ENCODE assay signal across 10 cellular contexts in the genomic region with DNA sequence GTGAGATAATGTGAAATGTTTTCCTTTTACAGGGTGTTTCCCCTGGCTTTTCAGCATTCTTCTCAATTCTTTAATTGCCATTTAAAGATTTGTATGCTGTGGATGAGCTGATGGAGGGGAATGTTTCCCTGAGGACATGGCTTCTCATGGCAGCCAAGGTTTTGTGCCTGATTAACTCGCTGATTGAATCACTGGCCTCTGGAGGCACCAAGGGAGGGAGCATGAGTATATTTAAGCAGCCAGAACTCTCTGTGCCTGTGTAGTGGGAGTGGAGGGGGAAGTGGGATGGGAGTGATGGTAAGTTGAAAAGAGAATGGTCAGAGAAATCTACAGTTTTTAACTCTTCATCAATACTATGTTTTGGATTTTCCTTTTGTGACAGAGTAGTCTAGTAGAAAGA.
A peak's percentile ranks its signal among the peaks of the same experiment; 100 is the strongest.
DNase-seq lines count a peak whose midpoint lies in the region; ATAC-seq and TF ChIP-seq lines count a peak whose summit lies in the region.
"Had no signal": no experiment of that assay in that cellular context is flagged by ENCODE, and none has a peak within 500 bp of the region (broad histone marks: within the 10 kb centered on the region; RNA-seq: fewer than 3 reads in every experiment).

No MANE protein-coding gene starts in this region.

- peaks cover 36% of the 10 kb centered on the region for H3K4me1 ChIP-seq in ovary (ENCODE audit: insufficient read depth)

- WGBS in ovary, 3 donors, result 11 to 26% (median 18%) methylated on average over 1 of the region's 1 CpG

- intact Hi-C loops in ovary (cut with DNase I), result loop anchor here in 1 of 4 donors (10.0 kb wide), 1 partner anchor 89 kb away; the partner anchor contains the start of gene STIM1

- ATAC-seq in HG02798 (IDR thresholded peaks at IDR 0.05; ENCODE audit: poor library complexity, unreplicated experiment) (no peak), HG03460 (IDR thresholded peaks at IDR 0.05; ENCODE audit: unreplicated experiment) (no peak)

- no peak for TF ChIP-seq EP300 in ovary (IDR thresholded peaks at IDR 0.05)

- H3K9me3 ChIP-seq in ovary, result no peaks in the 10 kb centered on the region
- H3K9me3 ChIP-seq: transverse colon had no signal

- peak overlapping the region; percentile 7 for H3K4me3 ChIP-seq in coronary artery
- H3K4me3 ChIP-seq in ovary, result no peak overlapping the region
- H3K4me3 ChIP-seq: lung, transverse colon had no signal

- H3K36me3 ChIP-seq in ovary, result no peaks in the 10 kb centered on the region
- H3K36me3 ChIP-seq: transverse colon had no signal

- no peaks in the 10 kb centered on the region for H3K27me3 ChIP-seq in ovary
- H3K27me3 ChIP-seq: transverse colon had no signal

- TF ChIP-seq CTCF in coronary artery (IDR thresholded peaks at IDR 0.05) (no peak), ovary (IDR thresholded peaks at IDR 0.05) (no peak)

- H3K27ac ChIP-seq in coronary artery (peak overlapping the region; percentile 20 to 64), ovary (no peak overlapping the region)

- TF ChIP-seq POLR2A in ovary (IDR thresholded peaks at IDR 0.05), result no peak

- DNase-seq in Ammon's horn (ENCODE audit: low spot score), result peak; percentile 61
- peak; percentile 71 for DNase-seq in M059J (ENCODE audit: low read depth)
- DNase-seq in coronary artery (ENCODE audit: low spot score), result no peak
- DNase-seq in occipital lobe (lab: John Stamatoyannopoulos, UW), result peak; percentile 14
- DNase-seq in activated effector memory CD4-positive, alpha-beta T cell treated with Interleukin-2 at 50 U/mL for 16 hours, result no peak
- DNase-seq in ovary, result no peak
- DNase-seq: transverse colon had no signal

Comparison
In these comparisons a context has a peak if more than half of its experiments do, and no peak if none do; other contexts are left out.
1. DNase-seq: peak in Ammon's horn (single experiment), M059J (single experiment) and occipital lobe (single experiment); none in coronary artery (single experiment), activated effector memory CD4-positive, alpha-beta T cell treated with Interleukin-2 at 50 U/mL for 16 hours (single experiment) and ovary (0 of 5).
2. H3K27ac ChIP-seq: peak in coronary artery (2 of 2); none in ovary (0 of 2).